In the genomic region with DNA sequence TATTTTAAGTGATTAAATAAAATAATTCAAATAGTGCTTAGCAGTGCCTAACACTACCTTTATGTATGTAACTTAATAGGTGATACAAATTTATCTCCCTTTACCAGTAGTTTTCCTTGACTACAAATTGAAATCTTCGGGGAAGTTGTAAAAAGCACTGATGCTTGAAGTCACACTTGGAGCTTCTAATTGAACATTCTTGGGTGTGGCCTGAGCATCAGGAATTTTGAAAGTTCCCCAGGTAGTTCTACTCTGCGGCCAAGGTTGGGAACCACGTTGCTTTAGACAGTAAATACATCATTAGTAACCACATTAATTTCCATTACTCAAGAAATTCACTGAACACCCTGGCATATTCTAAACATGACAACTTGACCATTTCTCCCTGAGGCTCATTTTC, we compare ENCODE assay signal across 4 cellular contexts.
"Had no signal": no experiment of that assay in that cellular context is flagged by ENCODE, and none has a peak within 500 bp of the region (broad histone marks: within the 10 kb centered on the region; RNA-seq: fewer than 3 reads in every experiment).

No MANE protein-coding gene starts in this region.

- DNase-seq: H9, HCEC 1CT, IMR-90, KG1 had no signal
